Comparison of ENCODE assay signal across 27 cellular contexts in genomic region chr14:96129128-96129736, GRCh38.
"Had no signal": no experiment of that assay in that cellular context is flagged by ENCODE, and none has a peak within 500 bp of the region (broad histone marks: within the 10 kb centered on the region; RNA-seq: fewer than 3 reads in every experiment).

No MANE protein-coding gene starts in this region.

- H3K27me3 ChIP-seq: dorsolateral prefrontal cortex, gastroesophageal sphincter, hepatocyte, ovary, tibial nerve had no signal

- H3K36me3 ChIP-seq: gastroesophageal sphincter, heart left ventricle, ovary, spleen, thoracic aorta, tibial nerve had no signal

- H3K27ac ChIP-seq: dorsolateral prefrontal cortex, epithelial cell of prostate, foreskin keratinocyte, gastroesophageal sphincter, heart left ventricle, hepatocyte, ovary, psoas muscle, skin epidermis, spleen, thoracic aorta, tibial nerve had no signal

- DNase-seq: cerebellar nuclear complex; dorsolateral prefrontal cortex; effector CD4-positive, alpha-beta T cell; foreskin keratinocyte; heart left ventricle; kidney; midbrain; naive thymus-derived CD8-positive, alpha-beta T cell; nephron progenitor cell; nucleus accumbens; ovary; posterior cingulate gyrus; psoas muscle; right cardiac atrium; spleen; stimulated activated naive B cell treated with anti-CD40 and anti-IgM and Interleukin-4, amounts not matched to agents 10 μg/mL and 1 μg/mL and 100 μg/mL, for 72 hours had no signal

- H3K4me1 Mint-ChIP-seq: memory B cell had no signal

- ATAC-seq: esophagus mucosa; foreskin keratinocyte; gastroesophageal sphincter; heart left ventricle; left lobe of liver; naive thymus-derived CD8-positive, alpha-beta T cell; psoas muscle; right cardiac atrium had no signal

- H3K79me2 ChIP-seq: hepatocyte had no signal

- H3K4me3 Mint-ChIP-seq: memory B cell; naive thymus-derived CD8-positive, alpha-beta T cell; nephron progenitor cell; stimulated activated naive B cell treated with anti-CD40 and anti-IgM and Interleukin-4, amounts not matched to agents 10 μg/mL and 1 μg/mL and 100 μg/mL, for 72 hours; stimulated activated naive CD8-positive, alpha-beta T cell treated with anti-CD3 and anti-CD28 coated beads, Interleukin-15, Interleukin-2, amounts not matched to agents 100 ng/mL and 50 ng/mL, for 24 hours had no signal

- H3K36me3 Mint-ChIP-seq: memory B cell; naive thymus-derived CD8-positive, alpha-beta T cell; stimulated activated naive B cell treated with anti-CD40 and anti-IgM and Interleukin-4, amounts not matched to agents 10 μg/mL and 1 μg/mL and 100 μg/mL, for 72 hours had no signal

- H3K27ac Mint-ChIP-seq: memory B cell; nephron progenitor cell; stimulated activated naive B cell treated with anti-CD40 and anti-IgM and Interleukin-4, amounts not matched to agents 10 μg/mL and 1 μg/mL and 100 μg/mL, for 72 hours; stimulated activated naive CD8-positive, alpha-beta T cell treated with anti-CD3 and anti-CD28 coated beads, Interleukin-15, Interleukin-2, amounts not matched to agents 100 ng/mL and 50 ng/mL, for 24 hours had no signal

- H3K9me3 Mint-ChIP-seq: memory B cell; nephron progenitor cell; stimulated activated naive B cell treated with anti-CD40 and anti-IgM and Interleukin-4, amounts not matched to agents 10 μg/mL and 1 μg/mL and 100 μg/mL, for 72 hours; stimulated activated naive CD8-positive, alpha-beta T cell treated with anti-CD3 and anti-CD28 coated beads, Interleukin-15, Interleukin-2, amounts not matched to agents 100 ng/mL and 50 ng/mL, for 24 hours had no signal

- H3K9me3 ChIP-seq: gastroesophageal sphincter, heart left ventricle, ovary, psoas muscle, spleen, thoracic aorta, tibial nerve had no signal

- H3K4me1 ChIP-seq: foreskin keratinocyte, psoas muscle had no signal

- H3K4me3 ChIP-seq: dorsolateral prefrontal cortex, gastroesophageal sphincter, heart left ventricle, hepatocyte, lung, ovary, psoas muscle, skin epidermis, spleen, thoracic aorta, tibial nerve had no signal

- H3K4me2 ChIP-seq: hepatocyte had no signal
